16 cellular contexts compared by ENCODE assay signal in genomic region chr15:63274427-63274826, GRCh38. TPM values are rescaled to one million over a fixed set of nuclear protein-coding genes. Genes with fewer than 3 reads are reported as not detected.
A peak's percentile ranks its signal among the peaks of the same experiment; 100 is the strongest.
DNase-seq lines count a peak whose midpoint lies in the region; ATAC-seq and TF ChIP-seq lines count a peak whose summit lies in the region.
"Had no signal": no experiment of that assay in that cellular context is flagged by ENCODE, and none has a peak within 500 bp of the region (broad histone marks: within the 10 kb centered on the region; RNA-seq: fewer than 3 reads in every experiment).

No MANE protein-coding gene starts in this region.

- no peaks in the 10 kb centered on the region for H3K27me3 ChIP-seq in IMR-90 (ENCODE audit: control insufficient read depth, insufficient read depth, low read length)
- H3K27me3 ChIP-seq: upper lobe of left lung had no signal

- H4K5ac ChIP-seq in IMR-90 (ENCODE audit: low read depth, low read length): no peak overlapping the region

- H3K18ac ChIP-seq in IMR-90 (ENCODE audit: low read depth, low read length): no peak overlapping the region

- H3K4me2 ChIP-seq in IMR-90 (ENCODE audit: low read depth, low read length): no peak overlapping the region

- H4K91ac ChIP-seq in IMR-90 (ENCODE audit: insufficient read depth, low read depth, low read length): no peak overlapping the region

- no peak overlapping the region for H2AFZ ChIP-seq in IMR-90 (replicated peaks; ENCODE audit: low read length, poor library complexity)
- H2AFZ ChIP-seq: parathyroid adenoma had no signal

- POLR2A ChIA-PET in activated CD4-positive, alpha-beta T cell treated with anti-CD3 and anti-CD28 coated beads for 36 hours (lab: Charles Lee): interaction anchor here (0.7 kb wide), 1 partner anchor 58 kb away, joined by 3 read pairs; no protein-coding TSS in a partner anchor
- POLR2A ChIA-PET in IMR-90 (lab: Charles Lee; ENCODE audit: unreplicated experiment): no interaction called here
- POLR2A ChIA-PET in naive thymus-derived CD8-positive, alpha-beta T cell (lab: Charles Lee): interaction anchor here (1.5 to 2.0 kb wide), 2 partner anchors 78 to 81 kb away, joined by 5 to 7 read pairs; no protein-coding TSS in a partner anchor

- H2BK120ac ChIP-seq in IMR-90 (ENCODE audit: low read depth, low read length): no peak overlapping the region

- no peaks in the 10 kb centered on the region for H3K27me3 Mint-ChIP-seq in activated CD4-positive, alpha-beta T cell treated with anti-CD3 and anti-CD28 coated beads for 36 hours
- H3K27me3 Mint-ChIP-seq in activated naive CD8-positive, alpha-beta T cell treated with anti-CD3 and anti-CD28 coated beads for 36 hours: no peaks in the 10 kb centered on the region
- H3K27me3 Mint-ChIP-seq in naive thymus-derived CD8-positive, alpha-beta T cell: no peaks in the 10 kb centered on the region

- no peak overlapping the region for H2AK9ac ChIP-seq in IMR-90 (replicated peaks; ENCODE audit: low read depth, low read length, poor library complexity)

- TF ChIP-seq POLR2A in IMR-90 (IDR thresholded peaks at IDR 0.05; ENCODE audit: low read depth, low read length): no peak

- ATAC-seq in activated CD4-positive, alpha-beta T cell treated with anti-CD3 and anti-CD28 coated beads for 36 hours: no peak
- no peak for ATAC-seq in IMR-90 (ENCODE audit: low read depth)
- ATAC-seq in naive thymus-derived CD8-positive, alpha-beta T cell: no peak

- no peak overlapping the region for H2BK20ac ChIP-seq in IMR-90 (ENCODE audit: low read depth, low read length)

- no CpG with 5 or more reads among the region's 3 CpGs for WGBS in IMR-90 (ENCODE audit: extremely low coverage in 2 of 2, insufficient read length in 1 of 2), 2 experiments

- CTCF ChIA-PET in activated CD4-positive, alpha-beta T cell treated with anti-CD3 and anti-CD28 coated beads for 36 hours (lab: Charles Lee): no interaction called here
- CTCF ChIA-PET in IMR-90 (lab: Yijun Ruan, JAX): no interaction called here

- H3K27ac Mint-ChIP-seq in activated CD4-positive, alpha-beta T cell treated with anti-CD3 and anti-CD28 coated beads for 36 hours: peak overlapping the region; percentile 43
- peak overlapping the region; percentile 47 for H3K27ac Mint-ChIP-seq in activated naive CD8-positive, alpha-beta T cell treated with anti-CD3 and anti-CD28 coated beads for 36 hours
- H3K27ac Mint-ChIP-seq in naive thymus-derived CD8-positive, alpha-beta T cell: peak overlapping the region in 9 of 10 donors; percentile 33 to 88 (median 72)
- H3K27ac Mint-ChIP-seq: mesothelial cell of epicardium had no signal

- in situ Hi-C loops in IMR-90 (cut with MboI; ENCODE audit: low sequenced_read_pairs): no loop called here

- H2BK15ac ChIP-seq in IMR-90 (ENCODE audit: low read depth, low read length): no peak overlapping the region; the same call in 2 of the 3 replicates

- no peak overlapping the region for H4K8ac ChIP-seq in IMR-90 (ENCODE audit: low read depth in 2 of 2, low read length in 2 of 2)

- peaks cover 3% of the 10 kb centered on the region; the same call in 1 of the 2 replicates for H3K4me1 ChIP-seq in IMR-90 (ENCODE audit: control insufficient read depth, insufficient read depth, low read length)
- H3K4me1 ChIP-seq: parathyroid adenoma had no signal

- BruUV-seq in IMR-90 (replicated peaks; lab: Mats Ljungman, UMichigan): no TSS peak

- no peak for TF ChIP-seq RAD21 in IMR-90 (IDR thresholded peaks at IDR 0.05; ENCODE audit: low read length)

- no peak overlapping the region for H3K23ac ChIP-seq in IMR-90 (ENCODE audit: low read depth, low read length)

- peaks cover 32% of the 10 kb centered on the region for H3K4me1 Mint-ChIP-seq in activated CD4-positive, alpha-beta T cell treated with anti-CD3 and anti-CD28 coated beads for 36 hours
- peaks cover 30% of the 10 kb centered on the region for H3K4me1 Mint-ChIP-seq in activated naive CD8-positive, alpha-beta T cell treated with anti-CD3 and anti-CD28 coated beads for 36 hours
- H3K4me1 Mint-ChIP-seq in naive thymus-derived CD8-positive, alpha-beta T cell: peaks cover 9 to 46% (median 36%) of the 10 kb centered on the region in 4 donors

- H4K20me1 ChIP-seq in IMR-90 (ENCODE audit: insufficient read depth, low read length): no peaks in the 10 kb centered on the region

- H3K4ac ChIP-seq in IMR-90 (ENCODE audit: low read depth, low read length): no peak overlapping the region

- H3K36me3 Mint-ChIP-seq in activated CD4-positive, alpha-beta T cell treated with anti-CD3 and anti-CD28 coated beads for 36 hours (ENCODE audit: low read depth): peaks cover 8% of the 10 kb centered on the region
- peaks cover 44% of the 10 kb centered on the region for H3K36me3 Mint-ChIP-seq in activated naive CD8-positive, alpha-beta T cell treated with anti-CD3 and anti-CD28 coated beads for 36 hours
- H3K36me3 Mint-ChIP-seq in naive thymus-derived CD8-positive, alpha-beta T cell: peaks cover 0 to 6% (median 0%) of the 10 kb centered on the region in 3 donors

- dilution Hi-C loops in IMR-90 (cut with HindIII; ENCODE audit: low sequenced_read_pairs, unreplicated experiment): no loop called here

- no peaks in the 10 kb centered on the region for H3K36me3 ChIP-seq in IMR-90 (ENCODE audit: control insufficient read depth, insufficient read depth, low read length)
- H3K36me3 ChIP-seq: upper lobe of left lung had no signal

- DNase-seq in activated CD4-positive, alpha-beta T cell treated with anti-CD3 and anti-CD28 coated beads for 36 hours: no peak
- DNase-seq in activated CD4-positive, alpha-beta T cell treated with anti-CD3 and anti-CD28 coated beads, Interleukin-2, amount 50 U/mL, for 48 hours: no peak
- DNase-seq in IMR-90 (no peak), NCI-H524 treated with DMSO at 0.1 percent for 48 hours (lab: John Stamatoyannopoulos, UW) (no peak), GM03348 (ENCODE audit: low spot score) (no peak)
- DNase-seq in activated naive CD8-positive, alpha-beta T cell treated with anti-CD3 and anti-CD28 coated beads for 36 hours: no peak
- DNase-seq in naive thymus-derived CD8-positive, alpha-beta T cell: peak in 2 of 10 donors; percentile 11 to 33
- no peak for DNase-seq in stimulated activated CD4-positive, alpha-beta T cell treated with anti-CD3 and anti-CD28 coated beads, Interleukin-2, amount 100 ng/mL, for 48 hours
- DNase-seq: dermis blood vessel endothelial cell, EL, KG1, NCI-H2029 treated with DMSO at 0.1 percent for 48 hours, OCI-M1, upper lobe of left lung had no signal

- intact Hi-C loops in activated CD4-positive, alpha-beta T cell treated with anti-CD3 and anti-CD28 coated beads for 36 hours (cut with DNase I, micrococcal nuclease): no loop called here
- intact Hi-C loops in IMR-90 (cut with micrococcal nuclease): no loop called here

- peaks cover 3% of the 10 kb centered on the region for H3K9me1 ChIP-seq in IMR-90 (ENCODE audit: insufficient read depth, low read length)

- H3K9me3 ChIP-seq in IMR-90 (ENCODE audit: control insufficient read depth, insufficient read depth, low read length): no peaks in the 10 kb centered on the region; the same call in 1 of the 2 replicates
- H3K9me3 ChIP-seq: upper lobe of left lung had no signal

- H3K56ac ChIP-seq in IMR-90 (ENCODE audit: extremely low read depth, insufficient read depth, low read length): no peak overlapping the region

- no peak overlapping the region for H3K4me3 Mint-ChIP-seq in activated CD4-positive, alpha-beta T cell treated with anti-CD3 and anti-CD28 coated beads for 36 hours
- H3K4me3 Mint-ChIP-seq in activated naive CD8-positive, alpha-beta T cell treated with anti-CD3 and anti-CD28 coated beads for 36 hours: no peak overlapping the region
- peak overlapping the region in 6 of 10 donors; percentile 4 to 35 (median 8) for H3K4me3 Mint-ChIP-seq in naive thymus-derived CD8-positive, alpha-beta T cell
- H3K4me3 Mint-ChIP-seq: mesothelial cell of epicardium had no signal

- no peak overlapping the region for H3K27ac ChIP-seq in IMR-90 (ENCODE audit: insufficient read depth, low read length)
- H3K27ac ChIP-seq: parathyroid adenoma, upper lobe of left lung had no signal

- peak overlapping the region; percentile 58; the same call in 1 of the 2 replicates for H3K14ac ChIP-seq in IMR-90 (replicated peaks; ENCODE audit: low read depth, low read length)

- peak overlapping the region; percentile 45; the same call in 1 of the 2 replicates for H2AK5ac ChIP-seq in IMR-90 (ENCODE audit: low read depth, low read length)

- no peaks in the 10 kb centered on the region for H3K9me3 Mint-ChIP-seq in activated CD4-positive, alpha-beta T cell treated with anti-CD3 and anti-CD28 coated beads for 36 hours (ENCODE audit: low read depth)
- peaks cover 3% of the 10 kb centered on the region for H3K9me3 Mint-ChIP-seq in activated naive CD8-positive, alpha-beta T cell treated with anti-CD3 and anti-CD28 coated beads for 36 hours
- no peaks in the 10 kb centered on the region for H3K9me3 Mint-ChIP-seq in naive thymus-derived CD8-positive, alpha-beta T cell

- H2BK5ac ChIP-seq in IMR-90 (ENCODE audit: low read depth, low read length, poor library complexity, severe bottlenecking): no peak overlapping the region

- no peak for TF ChIP-seq CTCF in IMR-90 (conservative IDR thresholded peaks at IDR 0.05; ENCODE audit: low read depth, low read length)

- H3K9ac ChIP-seq in IMR-90 (ENCODE audit: low read depth, low read length): no peak overlapping the region
- H3K9ac ChIP-seq: parathyroid adenoma had no signal

- H3K4me3 ChIP-seq in IMR-90 (ENCODE audit: insufficient read depth, low read depth, low read length): no peak overlapping the region
- H3K4me3 ChIP-seq: upper lobe of left lung had no signal

- peaks cover 6 to 10% of the 10 kb centered on the region in 2 experiments; a peak in 3 of 4 replicates for H3K79me1 ChIP-seq in IMR-90 (ENCODE audit: low read depth in 1 of 2, low read length in 2 of 2)

TF ChIP-seq in IMR-90, 13 proteins besides CTCF, POLR2A, EP300 and RAD21:
- TF ChIP-seq FOS (IDR thresholded peaks at IDR 0.05; ENCODE audit: low read depth, low read length) (no peak), CEBPB (IDR thresholded peaks at IDR 0.05; ENCODE audit: low read depth, low read length) (peak; percentile 13; the same call in 1 of the 2 replicates)

RNA-seq across cellular contexts. Expression of gene APH1B, which starts 3.0 kb away (rescaled TPM):
- total RNA-seq in activated CD4-positive, alpha-beta T cell treated with anti-CD3 and anti-CD28 coated beads for 36 hours: 1 to 10 TPM; 6.5 to 7.8 TPM
- 7.7 and 10.6 TPM in 2 replicates for total RNA-seq in IMR-90 (2012; rRNA removed)
- polyA plus RNA-seq in IMR-90 (2012; rRNA removed): 5.1 and 7.0 TPM in 2 replicates
- 2.7 and 3.8 TPM in 2 replicates for polyA plus RNA-seq in IMR-90 (2012; cell fraction: cytosol; rRNA removed)
- 2.8 and 16.0 TPM in 2 replicates for polyA plus RNA-seq in IMR-90 (2012; cell fraction: nucleus; rRNA removed; ENCODE audit: low replicate concordance)
- total RNA-seq in activated naive CD8-positive, alpha-beta T cell treated with anti-CD3 and anti-CD28 coated beads for 36 hours: 1 to 10 TPM; 9.3 to 9.4 TPM
- 10 to 100 TPM; 27.0 to 28.5 TPM for total RNA-seq in naive thymus-derived CD8-positive, alpha-beta T cell
- polyA plus RNA-seq in naive thymus-derived CD8-positive, alpha-beta T cell: 10 to 100 TPM in 2 of 3 donors, 1 to 10 TPM in 1; 8.3 to 14.3 (median 11.1) TPM

Comparison
In these comparisons a context has a peak if more than half of its experiments do, and no peak if none do; other contexts are left out.
1. H3K4me3 Mint-ChIP-seq: peak in naive thymus-derived CD8-positive, alpha-beta T cell (6 of 10); none in activated CD4-positive, alpha-beta T cell treated with anti-CD3 and anti-CD28 coated beads for 36 hours (single experiment) and activated naive CD8-positive, alpha-beta T cell treated with anti-CD3 and anti-CD28 coated beads for 36 hours (single experiment).
2. Peak in every context shown above with its lines, with median percentiles within 50 percentile points of each other: H3K27ac Mint-ChIP-seq.